14 cellular contexts compared by ENCODE assay signal in genomic region chr7:81616951-81617350, GRCh38.
A peak's percentile ranks its signal among the peaks of the same experiment; 100 is the strongest.
DNase-seq lines count a peak whose midpoint lies in the region; ATAC-seq and TF ChIP-seq lines count a peak whose summit lies in the region.
"Had no signal": no experiment of that assay in that cellular context is flagged by ENCODE, and none has a peak within 500 bp of the region (broad histone marks: within the 10 kb centered on the region; RNA-seq: fewer than 3 reads in every experiment).

No MANE protein-coding gene starts in this region.

- ATAC-seq in GM18870 (IDR thresholded peaks at IDR 0.05; ENCODE audit: unreplicated experiment) = peak; percentile 69
- peak; percentile 56 for ATAC-seq in HG03159 (IDR thresholded peaks at IDR 0.05; ENCODE audit: unreplicated experiment)

- peak overlapping the region; percentile 47 for H3K4me2 ChIP-seq in osteoblast (ENCODE audit: insufficient read depth, low read length)
- H3K4me2 ChIP-seq: KMS-11 had no signal

- H3K4me3 ChIP-seq in brain microvascular endothelial cell (ENCODE audit: low read depth, low read length) = no peak overlapping the region
- no peak overlapping the region for H3K4me3 ChIP-seq in osteoblast (ENCODE audit: insufficient read depth, low read length)
- no peak overlapping the region for H3K4me3 ChIP-seq in H7 (ENCODE audit: insufficient read depth, low read depth, low read length)
- H3K4me3 ChIP-seq: left ventricle myocardium inferior had no signal

- no peaks in the 10 kb centered on the region for H4K20me1 ChIP-seq in osteoblast (ENCODE audit: insufficient read depth, low read length)

- peaks cover 23% of the 10 kb centered on the region for H3K4me1 ChIP-seq in osteoblast (ENCODE audit: insufficient read depth, low read length)
- H3K4me1 ChIP-seq: left ventricle myocardium inferior had no signal

- no peaks in the 10 kb centered on the region for H3K9me3 ChIP-seq in osteoblast (ENCODE audit: low read depth, low read length)
- H3K9me3 ChIP-seq: left ventricle myocardium inferior had no signal

- H3K27ac ChIP-seq in brain microvascular endothelial cell (peak overlapping the region; percentile 99), osteoblast (ENCODE audit: low read depth, low read length) (peak overlapping the region; percentile 83)
- H3K27ac ChIP-seq: KMS-11, left ventricle myocardium inferior had no signal

- H3K36me3 ChIP-seq in brain microvascular endothelial cell (replicated peaks) = no peaks in the 10 kb centered on the region
- H3K36me3 ChIP-seq in osteoblast (ENCODE audit: insufficient read depth, low read length) = no peaks in the 10 kb centered on the region
- H3K36me3 ChIP-seq in H7 (replicated peaks; ENCODE audit: control insufficient read depth, insufficient read depth, low read length) = no peaks in the 10 kb centered on the region
- H3K36me3 ChIP-seq: left ventricle myocardium inferior had no signal

- H3K79me2 ChIP-seq in osteoblast (ENCODE audit: insufficient read depth, low read length) = no peaks in the 10 kb centered on the region

- H3K27me3 ChIP-seq in brain microvascular endothelial cell (replicated peaks) = no peaks in the 10 kb centered on the region
- no peaks in the 10 kb centered on the region for H3K27me3 ChIP-seq in osteoblast (ENCODE audit: insufficient read depth, low read length)
- H3K27me3 ChIP-seq in H7 (ENCODE audit: control insufficient read depth, insufficient read depth, low read length) = no peaks in the 10 kb centered on the region

- DNase-seq in brain microvascular endothelial cell (peak; percentile 85), osteoblast (ENCODE audit: insufficient read length, low spot score, missing footprints) (no peak), amniotic stem cell (lab: John Stamatoyannopoulos, UW) (no peak), SHP77 (lab: John Stamatoyannopoulos, UW) (no peak), Ammon's horn (ENCODE audit: low spot score) (no peak), H7 (no peak)
- DNase-seq: activated naive CD4-positive, alpha-beta T cell treated with anti-CD3 and anti-CD28 coated beads, Interleukin-2, amount 50 U/mL, for 16 hours; glutamatergic neuron; left ventricle myocardium inferior; occipital lobe; T-helper 9 cell had no signal

- no peak for TF ChIP-seq CTCF in brain microvascular endothelial cell (IDR thresholded peaks at IDR 0.05; ENCODE audit: low read depth, low read length, missing control alignments)
- TF ChIP-seq CTCF in osteoblast (IDR thresholded peaks at IDR 0.05; ENCODE audit: extremely low read depth, low read depth, low read length) = no peak

- H2AFZ ChIP-seq in osteoblast (ENCODE audit: low read length) = peak overlapping the region; percentile 13

- in situ Hi-C loops in brain microvascular endothelial cell (cut with HindIII; ENCODE audit: low pct_ligation_motif_present, low sequenced_read_pairs) = no loop called here
